In genomic region chr12:108722463-108722862, GRCh38 we compare ENCODE assay signal across 12 cellular contexts. TPM values are rescaled to one million over a fixed set of nuclear protein-coding genes. Genes with fewer than 3 reads are reported as not detected.
A peak's percentile ranks its signal among the peaks of the same experiment; 100 is the strongest.
DNase-seq lines count a peak whose midpoint lies in the region; ATAC-seq and TF ChIP-seq lines count a peak whose summit lies in the region.
"Had no signal": no experiment of that assay in that cellular context is flagged by ENCODE, and none has a peak within 500 bp of the region (broad histone marks: within the 10 kb centered on the region; RNA-seq: fewer than 3 reads in every experiment).

No MANE protein-coding gene starts in this region.

- intact Hi-C loops in Panc1 (cut with micrococcal nuclease; ENCODE audit: unreplicated experiment): loop anchor here (10.0 kb wide), 1 partner anchor 58 kb away; no protein-coding TSS in a partner anchor

- H3K79me2 ChIP-seq in ACC112 (ENCODE audit: control insufficient read depth, insufficient read depth, low read length, unreplicated experiment) (peaks cover 96% of the 10 kb centered on the region), trophoblast cell (ENCODE audit: control insufficient read depth, insufficient read depth, low read length, poor library complexity) (peaks cover 28% of the 10 kb centered on the region)

- POLR2A ChIA-PET in Panc1 (lab: Charles Lee): no interaction called here

- H3K27ac ChIP-seq in ACC112 (ENCODE audit: low read depth, low read length): peak overlapping the region; percentile 98
- peak overlapping the region; percentile 76; the same call in 1 of the 2 replicates for H3K27ac ChIP-seq in Panc1 (ENCODE audit: low read length)
- peak overlapping the region; percentile 91 for H3K27ac ChIP-seq in epithelial cell of prostate
- H3K27ac ChIP-seq in trophoblast cell (ENCODE audit: low read depth, low read length): peak overlapping the region; percentile 84

- H3K23ac ChIP-seq in trophoblast cell (ENCODE audit: low read length): peak overlapping the region; percentile 91

- no peak overlapping the region for H2BK12ac ChIP-seq in trophoblast cell (ENCODE audit: low read length)

- peaks cover 2% of the 10 kb centered on the region for H3K79me1 ChIP-seq in trophoblast cell (ENCODE audit: low read length)

- H3K36me3 ChIP-seq in ACC112 (ENCODE audit: insufficient read depth, low read length) (peaks cover 7% of the 10 kb centered on the region), Panc1 (ENCODE audit: control insufficient read depth, insufficient read depth, low read length) (no peaks in the 10 kb centered on the region), trophoblast cell (ENCODE audit: control insufficient read depth in 1 of 2, insufficient read depth in 2 of 2, low read length in 2 of 2) (peaks cover 0 to 1% of the 10 kb centered on the region in 2 experiments)

- H3K27me3 ChIP-seq in ACC112 (ENCODE audit: insufficient read depth, low read length) (no peaks in the 10 kb centered on the region), Panc1 (ENCODE audit: control insufficient read depth, insufficient read depth, low read length) (no peaks in the 10 kb centered on the region), trophoblast cell (ENCODE audit: insufficient read depth, low read length) (no peaks in the 10 kb centered on the region)

- in situ Hi-C loops in Panc1 (cut with HindIII; ENCODE audit: low pct_unique_long_range_greater_than_20kb, low sequenced_read_pairs): no loop called here

- H3K9me3 ChIP-seq in Panc1 (ENCODE audit: control insufficient read depth, insufficient read depth, low read depth, low read length) (no peaks in the 10 kb centered on the region), trophoblast cell (ENCODE audit: insufficient read depth, low read depth, low read length) (no peaks in the 10 kb centered on the region)

- H2AFZ ChIP-seq in ACC112 (ENCODE audit: low read length, unreplicated experiment) (no peak overlapping the region), trophoblast cell (ENCODE audit: insufficient read depth, low read length, poor library complexity) (no peak overlapping the region)

- H3K4me3 ChIP-seq in ACC112 (ENCODE audit: low read depth, low read length) (peak overlapping the region; percentile 51), Panc1 (ENCODE audit: low read depth in 2 of 2, low read length in 2 of 2) (no peak overlapping the region), trophoblast cell (ENCODE audit: low read depth, low read length) (no peak overlapping the region)

- peak overlapping the region; percentile 22 for H4K8ac ChIP-seq in trophoblast cell (ENCODE audit: low read depth, low read length)

- peak overlapping the region; percentile 23 for H3K4me2 ChIP-seq in trophoblast cell (ENCODE audit: low read length)

- WGBS in trophoblast cell (ENCODE audit: extremely low coverage, insufficient coverage, insufficient read length): no CpG with 5 or more reads among the region's 1 CpG

- H2BK120ac ChIP-seq in trophoblast cell (ENCODE audit: insufficient read depth, low read length, poor library complexity): no peak overlapping the region

- H3K4ac ChIP-seq in trophoblast cell (ENCODE audit: low read depth, low read length): peak overlapping the region; percentile 68

- CTCF ChIA-PET in Panc1 (lab: Charles Lee): no interaction called here

- peak overlapping the region; percentile 63 for H3K9ac ChIP-seq in trophoblast cell (ENCODE audit: low read length)

- H2BK5ac ChIP-seq in trophoblast cell (ENCODE audit: low read depth, low read length, poor library complexity): peak overlapping the region; percentile 26

- DNase-seq in Panc1 (ENCODE audit: low read depth, low spot score) (no peak), epithelial cell of prostate (ENCODE audit: low read depth, low spot score) (no peak), trophoblast cell (no peak), NCI-H2107 treated with DMSO at 0.1 percent for 48 hours (lab: John Stamatoyannopoulos, UW; ENCODE audit: unreplicated experiment) (no peak)
- DNase-seq in stimulated activated CD4-positive, alpha-beta T cell treated with anti-CD3 and anti-CD28 coated beads, Interleukin-4, amount 100 ng/mL, for 4 hours: no peak
- DNase-seq: Karpas-422; NCI-H2107; nephron progenitor cell; stimulated activated CD4-positive, alpha-beta T cell treated with anti-CD3 and anti-CD28 coated beads, Interleukin-1b, Interleukin-23, amount 100 ng/mL, for 48 hours had no signal

- TF ChIP-seq CTCF in Panc1 (IDR thresholded peaks at IDR 0.05): no peak

- no TSS peak for BruUV-seq in Panc1 (replicated peaks; lab: Mats Ljungman, UMichigan)

- no peak overlapping the region for H3K18ac ChIP-seq in trophoblast cell (ENCODE audit: low read length)

- H3K4me1 ChIP-seq in ACC112 (ENCODE audit: control insufficient read depth, insufficient read depth, low read length, unreplicated experiment) (peaks cover 81% of the 10 kb centered on the region), Panc1 (ENCODE audit: control insufficient read depth, insufficient read depth, low read length) (peaks cover 52% of the 10 kb centered on the region), trophoblast cell (ENCODE audit: control insufficient read depth in 1 of 2, insufficient read depth in 2 of 2, low read length in 2 of 2) (peaks cover 12 to 14% of the 10 kb centered on the region in 2 experiments)

- H3K14ac ChIP-seq in trophoblast cell (ENCODE audit: low read length): no peak overlapping the region

- no peak overlapping the region for H4K12ac ChIP-seq in trophoblast cell (ENCODE audit: low read depth, low read length)

- ATAC-seq in Panc1 (no peak; the same call in 1 of the 2 replicates), HG03039 (IDR thresholded peaks at IDR 0.05; ENCODE audit: unreplicated experiment) (no peak), GM19035 (IDR thresholded peaks at IDR 0.05; ENCODE audit: unreplicated experiment) (no peak)

- no peak overlapping the region for H2AK5ac ChIP-seq in trophoblast cell (ENCODE audit: low read length)

- no peak overlapping the region for H4K91ac ChIP-seq in trophoblast cell (ENCODE audit: low read depth, low read length)

RNA-seq across cellular contexts. Expression of gene CORO1C, which starts 8.9 kb away (rescaled TPM):
- total RNA-seq in Panc1 (2021; ENCODE audit: unreplicated experiment): 165 TPM
- 86.7 TPM for polyA plus RNA-seq in Panc1 (2012; ENCODE audit: insufficient read length)
- 213 and 229 TPM in 2 replicates for polyA plus RNA-seq in trophoblast cell (2013)
